In genomic region chr1:25548601-25549000, GRCh38 we compare ENCODE assay signal across 1 cellular context.
TF ChIP-seq lines count a peak whose summit lies in the region.

No MANE protein-coding gene starts in this region.

TF ChIP-seq in IMR-90, 13 proteins besides CTCF, POLR2A, EP300 and RAD21 (continued from another document):
- TF ChIP-seq USF2 (IDR thresholded peaks at IDR 0.05; ENCODE audit: low read depth, low read length) (no peak), SMC3 (IDR thresholded peaks at IDR 0.05; ENCODE audit: low read depth, low read length) (no peak), RCOR1 (IDR thresholded peaks at IDR 0.05; ENCODE audit: insufficient replicate concordance, low read length) (no peak), MAZ (IDR thresholded peaks at IDR 0.05; ENCODE audit: borderline replicate concordance, low read depth, low read length) (no peak), NFE2L2 (IDR thresholded peaks at IDR 0.05; ENCODE audit: low read depth, low read length) (no peak), MXI1 (IDR thresholded peaks at IDR 0.05; ENCODE audit: borderline replicate concordance, low read depth, low read length) (no peak), CHD1 (IDR thresholded peaks at IDR 0.05; ENCODE audit: low read depth, low read length) (no peak), RFX5 (IDR thresholded peaks at IDR 0.05; ENCODE audit: low read depth, low read length) (no peak)
